In genomic region chr18:62186656-62187542, GRCh38 we compare ENCODE assay signal across 8 cellular contexts. TPM values are rescaled to one million over a fixed set of nuclear protein-coding genes. Genes with fewer than 3 reads are reported as not detected.
DNase-seq lines count a peak whose midpoint lies in the region; ATAC-seq and TF ChIP-seq lines count a peak whose summit lies in the region.

Gene PIGN, minus strand, starts transcription at chr18:62187056. Its CDS starts 25,703 bp downstream, at chr18:62161353.
Gene RELCH, plus strand, starts transcription at chr18:62187255. Its CDS starts 251 bp downstream, at chr18:62187506.

- under 1% methylated on average over 58 of the region's 58 CpGs for WGBS in prostate gland
- WGBS in urinary bladder, result under 1% methylated on average over 58 of the region's 58 CpGs

- H3K9me3 ChIP-seq in prostate gland, result no peaks in the 10 kb centered on the region

- TF ChIP-seq POLR2A in prostate gland (IDR thresholded peaks at IDR 0.05), result peak; percentile 70

- ATAC-seq in GM18498 (IDR thresholded peaks at IDR 0.05; ENCODE audit: unreplicated experiment), result peak; percentile 93
- ATAC-seq in HG02938 (IDR thresholded peaks at IDR 0.05; ENCODE audit: unreplicated experiment), result peak; percentile 93
- peak; percentile 99 for ATAC-seq in left ventricle myocardium superior

- TF ChIP-seq CTCF in prostate gland (IDR thresholded peaks at IDR 0.05), result peak in 2 of 4 experiments; percentile 8 to 10

- H3K27ac ChIP-seq in prostate gland (peak within 1 kb of the TSS; percentile 72 to 76), urinary bladder (ENCODE audit: low read depth) (peak within 1 kb of the TSS; percentile 27)

- no peaks in the 10 kb centered on the region for H3K4me1 ChIP-seq in prostate gland (replicated peaks)
- H3K4me1 ChIP-seq in urinary bladder (ENCODE audit: insufficient read depth), result no peaks in the 10 kb centered on the region

- intact Hi-C loops in left ventricle myocardium superior (cut with micrococcal nuclease) (no loop called here), prostate gland (cut with DNase I) (loop anchor here (5.0 to 10.0 kb wide), 3 partner anchors 335 to 528 kb away; partner anchors contain the start of genes PHLPP1 and ZCCHC2)

- DNase-seq in NCI-H187 (lab: John Stamatoyannopoulos, UW), result peak; percentile 88 to 93
- DNase-seq in T-helper 2 cell, result peak; percentile 82 to 99 (median 92)
- DNase-seq in anterior cingulate cortex (lab: John Stamatoyannopoulos, UW), result peak; percentile 51 to 99 (median 96)
- DNase-seq in left ventricle myocardium superior, result peak; percentile 92
- peak; percentile 99 for DNase-seq in prostate gland (ENCODE audit: low spot score)

- no peaks in the 10 kb centered on the region for H3K27me3 ChIP-seq in prostate gland (replicated peaks; ENCODE audit: insufficient read depth)

- H3K4me3 ChIP-seq in prostate gland (peak within 1 kb of the TSS; percentile 75 to 98), urinary bladder (ENCODE audit: low read depth, low read length) (peak within 1 kb of the TSS; percentile 89)

- H3K36me3 ChIP-seq in prostate gland (no peaks in the 10 kb centered on the region), urinary bladder (ENCODE audit: insufficient read depth) (no peaks in the 10 kb centered on the region)

RNA-seq across cellular contexts. Expression of gene PIGN, which starts in this region (rescaled TPM):
- total RNA-seq in left ventricle myocardium superior, result 18.2 TPM
- 10 to 100 TPM; 30.3 to 39.6 TPM for total RNA-seq in prostate gland
- total RNA-seq in urinary bladder, result 84.6 TPM
- polyA plus RNA-seq in urinary bladder, result 10.7 TPM

RNA-seq across cellular contexts. Expression of gene RELCH, which starts in this region (rescaled TPM):
- total RNA-seq in left ventricle myocardium superior (11.5 TPM), prostate gland (10 to 100 TPM; 34.8 to 49.0 TPM), urinary bladder (73.3 TPM)
- 12.8 TPM for polyA plus RNA-seq in urinary bladder

Comparison
In these comparisons a context has a peak if more than half of its experiments do, and no peak if none do; other contexts are left out.
1. Peak in every context shown above with its lines: DNase-seq, ATAC-seq, H3K4me3 ChIP-seq and H3K27ac ChIP-seq.